In the genomic region with DNA sequence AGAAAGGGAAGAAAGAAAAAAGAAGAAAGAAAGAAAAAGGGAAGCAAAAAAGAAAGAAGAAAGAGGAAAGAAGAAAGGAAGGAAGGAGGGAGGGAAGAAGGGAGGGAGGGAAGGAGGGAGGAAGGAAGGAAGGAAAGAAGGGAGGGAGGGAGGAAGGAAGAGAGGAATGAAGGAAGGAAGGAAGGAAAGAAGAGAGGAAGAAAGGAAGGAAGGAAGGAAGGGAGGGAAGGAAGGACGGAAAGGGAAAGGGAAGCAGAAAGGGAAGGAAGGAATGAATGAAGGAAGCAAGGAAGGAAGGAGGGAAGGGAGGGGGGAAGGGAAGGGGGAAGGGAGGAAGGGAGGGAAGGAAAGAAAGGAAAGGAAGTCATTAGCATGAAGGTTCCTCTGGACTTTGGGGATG, we compare ENCODE assay signal across 23 cellular contexts.
DNase-seq lines count a peak whose midpoint lies in the region; ATAC-seq, FAIRE-seq and TF ChIP-seq lines count a peak whose summit lies in the region.
"Had no signal": no experiment of that assay in that cellular context is flagged by ENCODE, and none has a peak within 500 bp of the region (broad histone marks: within the 10 kb centered on the region; RNA-seq: fewer than 3 reads in every experiment).

No MANE protein-coding gene starts in this region.

- POLR2A ChIA-PET in HepG2 (lab: Yijun Ruan, JAX) (no interaction called here), HEK293 (lab: Yijun Ruan, JAX) (no interaction called here)

- 29% methylated on average over 1 of the region's 1 CpG for WGBS in HepG2 (ENCODE audit: low lambda C conversion rate)
- 33% methylated on average over 1 of the region's 1 CpG for WGBS in right lobe of liver (ENCODE audit: insufficient coverage, low coverage, low lambda C conversion rate, missing lambda C conversion rate)

- H3K4me1 ChIP-seq in HepG2 (ENCODE audit: insufficient read depth, low read length) (no peaks in the 10 kb centered on the region), right lobe of liver (no peaks in the 10 kb centered on the region), HEK293 (ENCODE audit: control insufficient read depth, insufficient read depth, low read length) (no peaks in the 10 kb centered on the region)
- H3K4me1 ChIP-seq: BE2C, BLaER1, Caco-2 had no signal

- FAIRE-seq in HepG2 (lab: Jason Lieb, UNC) = no peak
- FAIRE-seq: A204.1, D721Med, G401.6, GM12891, GM19239 had no signal

- DNase-seq in HepG2 (ENCODE audit: low spot score) = no peak
- DNase-seq in right lobe of liver = no peak
- no peak for DNase-seq in NCI-H187 (lab: John Stamatoyannopoulos, UW)
- DNase-seq in substantia nigra (lab: John Stamatoyannopoulos, UW) = no peak
- DNase-seq in NCI-H345 (lab: John Stamatoyannopoulos, UW) = no peak
- DNase-seq: 8988T; ACHN; BE2C; C1 segment of cervical spinal cord; Caco-2; Calu3; CD4-positive, alpha-beta T cell; CD8-positive, alpha-beta T cell; DMS79 treated with DMSO at 0.1 percent for 48 hours; GF-D8 had no signal

- no peak overlapping the region for H2AFZ ChIP-seq in HepG2 (ENCODE audit: low read length)

- H3K9ac ChIP-seq in HepG2 (ENCODE audit: insufficient read depth, low read depth, low read length) = no peak overlapping the region
- H3K9ac ChIP-seq: BLaER1 had no signal

- H3K79me2 ChIP-seq in HepG2 (ENCODE audit: insufficient read depth, low read length) = no peaks in the 10 kb centered on the region

- intact Hi-C loops in HepG2 (cut with micrococcal nuclease; ENCODE audit: unreplicated experiment) (loop anchor here (2.0 kb wide), 1 partner anchor 73 kb away; no protein-coding TSS in a partner anchor), right lobe of liver (cut with DNase I) (no loop called here)
- intact Hi-C loops in dendritic cell treated with granulocyte-macrophage colony-stimulating factor and Interleukin-4, amounts not matched to agents 40 ng/mL and 50 ng/mL, for 4 days (cut with micrococcal nuclease) = loop anchor here (5.0 kb wide), 1 partner anchor 36 kb away; no protein-coding TSS in a partner anchor

- no peak for TF ChIP-seq RAD21 in HepG2 (CRISPR knock-in tag; IDR thresholded peaks at IDR 0.05)

- H3K27me3 ChIP-seq in HepG2 (ENCODE audit: control insufficient read depth in 1 of 2, insufficient read depth in 2 of 2, low read length in 2 of 2) = no peaks in the 10 kb centered on the region
- no peaks in the 10 kb centered on the region for H3K27me3 ChIP-seq in right lobe of liver
- H3K27me3 ChIP-seq: BE2C, BLaER1 had no signal

- H3K9me3 Mint-ChIP-seq in dendritic cell treated with granulocyte-macrophage colony-stimulating factor and Interleukin-4, amounts not matched to agents 40 ng/mL and 50 ng/mL, for 4 days = peaks cover 9% of the 10 kb centered on the region

- peaks cover 3% of the 10 kb centered on the region for H3K27me3 Mint-ChIP-seq in dendritic cell treated with granulocyte-macrophage colony-stimulating factor and Interleukin-4, amounts not matched to agents 40 ng/mL and 50 ng/mL, for 4 days
- H3K27me3 Mint-ChIP-seq: CD4-positive, alpha-beta T cell had no signal

- H3K36me3 ChIP-seq in HepG2 (replicated peaks in 1 of 2; ENCODE audit: control insufficient read depth in 1 of 2, insufficient read depth in 2 of 2, low read length in 2 of 2) (no peaks in the 10 kb centered on the region), right lobe of liver (no peaks in the 10 kb centered on the region), HEK293 (ENCODE audit: control insufficient read depth in 2 of 2, insufficient read depth in 1 of 2, low read length in 2 of 2) (no peaks in the 10 kb centered on the region)
- H3K36me3 ChIP-seq: BE2C, BLaER1 had no signal

- CTCF ChIA-PET in HepG2 (lab: Yijun Ruan, JAX; ENCODE audit: low intra/inter-chr PET ratio, low total read pairs) = no interaction called here
- CTCF ChIA-PET in HEK293 (lab: Yijun Ruan, JAX) = no interaction called here

- TF ChIP-seq POLR2A in HepG2 (IDR thresholded peaks at IDR 0.05; ENCODE audit: insufficient read depth in 1 of 2, low read depth in 2 of 2, low read length in 2 of 2) = no peak
- no peak for TF ChIP-seq POLR2A in right lobe of liver (IDR thresholded peaks at IDR 0.05)

- in situ Hi-C loops in HepG2 (cut with HindIII; ENCODE audit: extremely low pct_ligation_motif_present, low pct_unique_long_range_greater_than_20kb) = no loop called here

- no peak overlapping the region for H3K4me3 Mint-ChIP-seq in dendritic cell treated with granulocyte-macrophage colony-stimulating factor and Interleukin-4, amounts not matched to agents 40 ng/mL and 50 ng/mL, for 4 days
- H3K4me3 Mint-ChIP-seq: CD4-positive, alpha-beta T cell; CD8-positive, alpha-beta T cell had no signal

- H3K9me3 ChIP-seq in HepG2 (ENCODE audit: low read length) (no peaks in the 10 kb centered on the region), right lobe of liver (no peaks in the 10 kb centered on the region), HEK293 (ENCODE audit: control insufficient read depth, insufficient read depth, low read depth, low read length) (no peaks in the 10 kb centered on the region)
- H3K9me3 ChIP-seq: BE2C, BLaER1, Caco-2 had no signal

- H3K27ac Mint-ChIP-seq in dendritic cell treated with granulocyte-macrophage colony-stimulating factor and Interleukin-4, amounts not matched to agents 40 ng/mL and 50 ng/mL, for 4 days = peak overlapping the region; percentile 31
- H3K27ac Mint-ChIP-seq: CD4-positive, alpha-beta T cell; CD8-positive, alpha-beta T cell had no signal

- BruUV-seq in HepG2 (replicated peaks; lab: Mats Ljungman, UMichigan) = no TSS peak

- no peak overlapping the region for H3K4me2 ChIP-seq in HepG2 (ENCODE audit: low read depth, low read length)
- H3K4me2 ChIP-seq: BLaER1 had no signal

- H3K27ac ChIP-seq in HepG2 (ENCODE audit: extremely low read length, insufficient read depth, low read length) (no peak overlapping the region), right lobe of liver (no peak overlapping the region), HEK293 (ENCODE audit: extremely low read depth, low read depth, low read length) (no peak overlapping the region), substantia nigra (ENCODE audit: low read depth, low read length, poor library complexity, severe bottlenecking) (no peak overlapping the region)
- H3K27ac ChIP-seq: BLaER1 had no signal

- TF ChIP-seq CTCF in HepG2 (CRISPR knock-in tag; IDR thresholded peaks at IDR 0.05) (no peak), right lobe of liver (IDR thresholded peaks at IDR 0.05) (no peak), HEK293 (tag by site-specific recombination; IDR thresholded peaks at IDR 0.05) (no peak)

- H3K4me3 ChIP-seq in HepG2 (replicated peaks in 1 of 3; ENCODE audit: insufficient read depth in 1 of 3, low read depth in 2 of 3, low read length in 3 of 3) = no peak overlapping the region
- no peak overlapping the region for H3K4me3 ChIP-seq in right lobe of liver
- no peak overlapping the region for H3K4me3 ChIP-seq in HEK293 (ENCODE audit: low read depth, low read length)
- H3K4me3 ChIP-seq: BLaER1 had no signal

- no peaks in the 10 kb centered on the region for H4K20me1 ChIP-seq in HepG2 (ENCODE audit: insufficient read depth, low read length)
- H4K20me1 ChIP-seq: BLaER1 had no signal

- no peak for ATAC-seq in HepG2
- no peak for ATAC-seq in right lobe of liver
- ATAC-seq: CD8-positive, alpha-beta T cell had no signal

- peaks cover 59% of the 10 kb centered on the region for H3K4me1 Mint-ChIP-seq in dendritic cell treated with granulocyte-macrophage colony-stimulating factor and Interleukin-4, amounts not matched to agents 40 ng/mL and 50 ng/mL, for 4 days (ENCODE audit: low read depth)

- TF ChIP-seq EP300 in HepG2 (IDR thresholded peaks at IDR 0.05; ENCODE audit: low read depth in 2 of 2, low read length in 2 of 2) (no peak), HepG2 (CRISPR knock-in tag; IDR thresholded peaks at IDR 0.05; ENCODE audit: borderline replicate concordance) (no peak)

- peaks cover 6% of the 10 kb centered on the region for H3K36me3 Mint-ChIP-seq in dendritic cell treated with granulocyte-macrophage colony-stimulating factor and Interleukin-4, amounts not matched to agents 40 ng/mL and 50 ng/mL, for 4 days (ENCODE audit: low read depth)
- H3K36me3 Mint-ChIP-seq: CD8-positive, alpha-beta T cell had no signal

TF ChIP-seq in HepG2, 621 proteins besides CTCF, POLR2A, EP300 and RAD21:
- TF ChIP-seq ZFYVE20 (CRISPR knock-in tag; IDR thresholded peaks at IDR 0.05; ENCODE audit: borderline replicate concordance, low read depth) (no peak), PCBP2 (optimal IDR thresholded peaks at IDR 0.05; ENCODE audit: low read depth, low read length, poor library complexity, severe bottlenecking) (peak; percentile 63), FOXA1 (IDR thresholded peaks at IDR 0.05) (0 out of 2 replicates have a peak, but pooled peaks have one; percentile 6), FOXA1 (CRISPR knock-in tag; IDR thresholded peaks at IDR 0.05) (no peak), ZNF367 (CRISPR knock-in tag; IDR thresholded peaks at IDR 0.05; ENCODE audit: borderline replicate concordance) (no peak), HNRNPK (IDR thresholded peaks at IDR 0.05; ENCODE audit: low read depth, low read length, poor library complexity, severe bottlenecking) (peak; percentile 71)

TF ChIP-seq in HEK293, 187 proteins besides CTCF, POLR2A, EP300 and RAD21:
- TF ChIP-seq ZNF366 (tag by site-specific recombination; conservative IDR thresholded peaks at IDR 0.05) (peak; percentile 79), ZNF600 (tag by site-specific recombination; IDR thresholded peaks at IDR 0.05) (no peak), ZNF843 (tag by site-specific recombination; IDR thresholded peaks at IDR 0.05) (no peak), ZNF174 (tag by site-specific recombination; IDR thresholded peaks at IDR 0.05) (no peak)

Comparison
In these comparisons a context has a peak if more than half of its experiments do, and no peak if none do; other contexts are left out.
1. intact Hi-C loops: an anchor here in HepG2 (2.0 kb wide) and dendritic cell treated with granulocyte-macrophage colony-stimulating factor and Interleukin-4, amounts not matched to agents 40 ng/mL and 50 ng/mL, for 4 days (5.0 kb wide); none called in right lobe of liver.